In genomic region chr3:111965484-111965883, GRCh38 we compare ENCODE assay signal across 25 cellular contexts. TPM values are rescaled to one million over a fixed set of nuclear protein-coding genes. Genes with fewer than 3 reads are reported as not detected.
"Had no signal": no experiment of that assay in that cellular context is flagged by ENCODE, and none has a peak within 500 bp of the region (broad histone marks: within the 10 kb centered on the region; RNA-seq: fewer than 3 reads in every experiment).

No MANE protein-coding gene starts in this region.

- H3K4me3 Mint-ChIP-seq: activated CD8-positive, alpha-beta memory T cell treated with anti-CD3 and anti-CD28 coated beads, Interleukin-2, amount 10 ng/mL, durations not matched to agents 7 days and 5 days; activated T-cell treated with anti-CD3 and anti-CD28 coated beads, Interleukin-2, amount 50 U/mL, for 4 hours; IgD-negative memory B cell; T-helper 1 cell treated with Interleukin-12 subunit alpha and Interleukin-12 subunit beta and Interleukin-4 antibody, amounts not matched to agents 30 μg/mL and 1 μg/mL, for 36 hours had no signal

- H3K36me3 Mint-ChIP-seq: activated CD8-positive, alpha-beta memory T cell treated with anti-CD3 and anti-CD28 coated beads, Interleukin-2, amount 10 ng/mL, durations not matched to agents 7 days and 5 days; IgD-negative memory B cell had no signal

- H3K9me3 Mint-ChIP-seq: activated T-cell treated with anti-CD3 and anti-CD28 coated beads, Interleukin-2, amount 50 U/mL, for 4 hours; activated T-helper 2 cell treated with anti-CD3 and anti-CD28 coated beads, Interferon-gamma antibody, Interleukin-2, Interleukin-4, amounts not matched to agents 10 μg/mL and 5 μg/mL and 100 μg/mL, durations not matched to agents 14 hours and 24 hours and 36 hours; IgD-negative memory B cell; T-helper 1 cell treated with Interleukin-12 subunit alpha and Interleukin-12 subunit beta and Interleukin-4 antibody, amounts not matched to agents 30 μg/mL and 1 μg/mL, for 36 hours had no signal

- H3K4me1 ChIP-seq: breast epithelium had no signal

- ATAC-seq: activated CD8-positive, alpha-beta memory T cell treated with anti-CD3 and anti-CD28 coated beads, Interleukin-2, amount 10 ng/mL, durations not matched to agents 7 days and 5 days had no signal

- H3K9me3 ChIP-seq: breast epithelium had no signal

- H3K4me3 ChIP-seq: breast epithelium had no signal

- H3K27ac ChIP-seq: breast epithelium had no signal

- H3K27ac Mint-ChIP-seq: activated CD8-positive, alpha-beta memory T cell treated with anti-CD3 and anti-CD28 coated beads, Interleukin-2, amount 10 ng/mL, durations not matched to agents 7 days and 5 days; activated T-helper 2 cell treated with anti-CD3 and anti-CD28 coated beads, Interferon-gamma antibody, Interleukin-2, Interleukin-4, amounts not matched to agents 10 μg/mL and 5 μg/mL and 100 μg/mL, durations not matched to agents 14 hours and 24 hours and 36 hours; IgD-negative memory B cell; T-helper 1 cell treated with Interleukin-12 subunit alpha and Interleukin-12 subunit beta and Interleukin-4 antibody, amounts not matched to agents 30 μg/mL and 1 μg/mL, for 36 hours had no signal

- DNase-seq: activated CD4-positive, alpha-beta T cell treated with anti-CD3 and anti-CD28 coated beads, Interleukin-2, amount 50 U/mL, for 1 hour; activated CD4-positive, CD25-positive, alpha-beta regulatory T cell; activated CD8-positive, alpha-beta memory T cell treated with anti-CD3 and anti-CD28 coated beads, Interleukin-2, amount 10 ng/mL, durations not matched to agents 7 days and 5 days; activated gamma-delta T cell treated with Interleukin-2 at 50 U/mL for 16 hours; activated naive CD4-positive, alpha-beta T cell treated with anti-CD3 and anti-CD28 coated beads, Interleukin-2, amount 50 U/mL, for 16 hours; activated T-cell treated with anti-CD3 and anti-CD28 coated beads, Interleukin-2, amount 50 U/mL, for 4 hours; aorta; central memory CD4-positive, alpha-beta T cell; KG1; NCI-H1092; NCI-H1417; NCI-H1930; NCI-H2107; NCI-H2171 treated with DMSO at 0.1 percent for 48 hours; NCI-H226; SHP77 treated with DMSO at 0.1 percent for 48 hours; T-helper 9 cell had no signal

- H3K27me3 ChIP-seq: breast epithelium had no signal

- H3K36me3 ChIP-seq: breast epithelium had no signal

- H3K27me3 Mint-ChIP-seq: activated CD8-positive, alpha-beta memory T cell treated with anti-CD3 and anti-CD28 coated beads, Interleukin-2, amount 10 ng/mL, durations not matched to agents 7 days and 5 days; IgD-negative memory B cell had no signal

RNA-seq across cellular contexts. Expression of gene TAGLN3, which starts 33.2 kb away (rescaled TPM):
- total RNA-seq: activated CD8-positive, alpha-beta memory T cell treated with anti-CD3 and anti-CD28 coated beads, Interleukin-2, amount 10 ng/mL, durations not matched to agents 7 days and 5 days; aorta; breast epithelium; chondrocyte; LHCN-M2; NCI-H460; SK-MEL-5 had no signal
